In the genomic region with DNA sequence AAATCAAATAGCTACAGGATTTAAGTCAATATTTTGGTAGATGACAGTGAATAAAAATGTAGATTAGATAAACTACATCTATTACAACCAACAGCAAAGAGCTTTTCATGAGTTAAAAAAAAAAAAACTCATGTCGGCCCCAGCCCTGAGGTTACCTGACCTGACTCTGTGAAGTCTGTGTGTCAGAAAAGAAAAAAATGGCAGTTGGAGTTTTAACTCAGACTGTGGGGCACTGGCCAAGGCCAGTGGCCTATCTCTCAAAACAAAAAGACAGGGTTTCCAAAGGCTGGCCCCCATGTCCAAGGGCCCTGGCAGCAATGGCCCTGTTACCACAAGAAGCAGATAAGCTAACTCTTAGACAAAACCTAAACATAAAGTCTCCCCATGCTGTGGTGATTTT, we compare ENCODE assay signal across 5 cellular contexts. TPM values are rescaled to one million over a fixed set of nuclear protein-coding genes. Genes with fewer than 3 reads are reported as not detected.
"Had no signal": no experiment of that assay in that cellular context is flagged by ENCODE, and none has a peak within 500 bp of the region (broad histone marks: within the 10 kb centered on the region; RNA-seq: fewer than 3 reads in every experiment).

No MANE protein-coding gene starts in this region.

RNA-seq across cellular contexts. Expression of a gene that starts 42.2 kb away (rescaled TPM):
- total RNA-seq: activated CD8-positive, alpha-beta T cell treated with anti-CD3 and anti-CD28 coated beads for 36 hours; activated naive CD8-positive, alpha-beta T cell treated with anti-CD3 and anti-CD28 coated beads for 36 hours; activated T-cell treated with anti-CD3 and anti-CD28 coated beads, Interleukin-2, amount 50 U/mL, for 72 hours; activated T-helper 2 cell treated with anti-CD3 and anti-CD28 coated beads, Interferon-gamma antibody, Interleukin-2, Interleukin-4, amounts not matched to agents 10 μg/mL and 5 μg/mL and 100 μg/mL, durations not matched to agents 14 hours and 24 hours and 36 hours; SJSA1 had no signal
